In genomic region chr1:233485809-233486398, GRCh38 we compare ENCODE assay signal across 34 cellular contexts.
"Had no signal": no experiment of that assay in that cellular context is flagged by ENCODE, and none has a peak within 500 bp of the region (broad histone marks: within the 10 kb centered on the region; RNA-seq: fewer than 3 reads in every experiment).

No MANE protein-coding gene starts in this region.

- H3K9me3 ChIP-seq: adrenal gland, body of pancreas, breast epithelium had no signal

- H3K27ac ChIP-seq: adrenal gland, body of pancreas, brain microvascular endothelial cell, breast epithelium, VCaP had no signal

- DNase-seq: activated B cell treated with CpG ODN at 0.5 μM for 24 hours; activated CD4-positive, alpha-beta memory T cell treated with anti-CD3 and anti-CD28 coated beads for 36 hours; activated CD4-positive, alpha-beta T cell treated with anti-CD3 and anti-CD28 coated beads for 4 hours; activated CD4-positive, alpha-beta T cell treated with anti-CD3 and anti-CD28 coated beads, Interleukin-2, amount 10 ng/mL, durations not matched to agents 24 days and 14 days; activated CD4-positive, alpha-beta T cell treated with anti-CD3 and anti-CD28 coated beads, Interleukin-2, amount 50 U/mL, for 1 hour; activated CD4-positive, alpha-beta T cell treated with anti-CD3 and anti-CD28 coated beads, Interleukin-2, amount 50 U/mL, for 4 hours; activated CD4-positive, CD25-positive, alpha-beta regulatory T cell treated with anti-CD3 and anti-CD28 coated beads, Interleukin-2, amount 50 U/mL, for 72 hours; activated CD8-positive, alpha-beta memory T cell treated with anti-CD3 and anti-CD28 coated beads, Interleukin-2, amount 50 U/mL, for 4 hours; activated CD8-positive, alpha-beta T cell treated with anti-CD3 and anti-CD28 coated beads for 36 hours; activated effector memory CD4-positive, alpha-beta T cell treated with anti-CD3 and anti-CD28 coated beads, Interleukin-2, amount 50 U/mL, for 16 hours; activated gamma-delta T cell treated with Interleukin-2 at 50 U/mL for 16 hours; activated naive CD4-positive, alpha-beta T cell; activated naive CD4-positive, alpha-beta T cell treated with anti-CD3 and anti-CD28 coated beads for 36 hours; activated naive CD4-positive, alpha-beta T cell treated with anti-CD3 and anti-CD28 coated beads, Interleukin-2, amount 50 U/mL, for 16 hours; activated naive CD8-positive, alpha-beta T cell treated with anti-CD3 and anti-CD28 coated beads for 36 hours; activated T-cell treated with anti-CD3 and anti-CD28 coated beads for 4 hours; activated T-cell treated with anti-CD3 and anti-CD28 coated beads, Interleukin-2, amount 50 U/mL, for 1 hour; activated T-cell treated with anti-CD3 and anti-CD28 coated beads, Interleukin-2, amount 50 U/mL, for 4 hours; activated T-cell treated with anti-CD3 and anti-CD28 coated beads, Interleukin-2, amount 50 U/mL, for 72 hours; adrenal gland; amniotic stem cell; aorta; body of pancreas; brain microvascular endothelial cell; central memory CD4-positive, alpha-beta T cell; T-helper 1 cell; T-helper 2 cell; T-helper 9 cell had no signal

- ATAC-seq: activated CD8-positive, alpha-beta T cell treated with anti-CD3 and anti-CD28 coated beads for 36 hours; activated naive CD4-positive, alpha-beta T cell treated with anti-CD3 and anti-CD28 coated beads, Interleukin-2, amount 50 U/mL, for 72 hours; activated T-cell treated with anti-CD3 and anti-CD28 coated beads, Interleukin-2, amount 50 U/mL, for 4 hours; activated T-cell treated with anti-CD3 and anti-CD28 coated beads, Interleukin-2, amount 50 U/mL, for 72 hours; activated T-helper 17 cell treated with anti-CD3 and anti-CD28 coated beads, Interleukin-2, amount 50 U/mL, for 72 hours; body of pancreas had no signal

- H3K27me3 ChIP-seq: adrenal gland, body of pancreas, brain microvascular endothelial cell, breast epithelium had no signal

- H3K4me1 ChIP-seq: adrenal gland, body of pancreas, breast epithelium had no signal

- H3K4me3 ChIP-seq: adrenal gland, body of pancreas, breast epithelium had no signal

- FAIRE-seq: astrocyte, TTC549 had no signal

- H3K36me3 ChIP-seq: adrenal gland, brain microvascular endothelial cell, breast epithelium had no signal
